ENCODE assay signal across 9 cellular contexts in genomic region chr2:159798376-159798724, GRCh38. TPM values are rescaled to one million over a fixed set of nuclear protein-coding genes. Genes with fewer than 3 reads are reported as not detected.
DNase-seq lines count a peak whose midpoint lies in the region; TF ChIP-seq lines count a peak whose summit lies in the region.
"Had no signal": no experiment of that assay in that cellular context is flagged by ENCODE, and none has a peak within 500 bp of the region (broad histone marks: within the 10 kb centered on the region; RNA-seq: fewer than 3 reads in every experiment).

No MANE protein-coding gene starts in this region.

- no peaks in the 10 kb centered on the region for H3K9me3 ChIP-seq in esophagus (ENCODE audit: control insufficient read depth in 2 of 2, insufficient read depth in 1 of 2, low read depth in 1 of 2, low read length in 1 of 2)
- H3K9me3 ChIP-seq in prostate gland, result no peaks in the 10 kb centered on the region

- H3K36me3 ChIP-seq in esophagus (ENCODE audit: control insufficient read depth in 2 of 2, insufficient read depth in 2 of 2, low read length in 1 of 2), result no peaks in the 10 kb centered on the region
- H3K36me3 ChIP-seq in prostate gland, result no peaks in the 10 kb centered on the region

- TF ChIP-seq POLR2A in prostate gland (IDR thresholded peaks at IDR 0.05), result no peak

- H3K4me3 ChIP-seq in GM12875 (ENCODE audit: low read depth, low read length) (peak overlapping the region; percentile 85), esophagus (ENCODE audit: low read depth in 1 of 2, low read length in 2 of 2) (peak overlapping the region; percentile 50 to 75), prostate gland (peak overlapping the region; percentile 50 to 68)

- DNase-seq in NCI-H82 treated with DMSO at 0.1 percent for 48 hours (lab: John Stamatoyannopoulos, UW; ENCODE audit: unreplicated experiment) (peak; percentile 42), prostate gland (ENCODE audit: low spot score) (no peak), posterior vena cava (ENCODE audit: low spot score) (no peak), SW480 (ENCODE audit: low spot score) (no peak)
- no peak for DNase-seq in activated CD4-positive, CD25-positive, alpha-beta regulatory T cell (lab: John Stamatoyannopoulos, UW)
- no peak for DNase-seq in activated effector memory CD4-positive, alpha-beta T cell treated with Interleukin-2 at 50 U/mL for 16 hours

- intact Hi-C loops in prostate gland (cut with DNase I) (loop anchor here (5.0 to 10.0 kb wide), 2 partner anchors 86 to 184 kb away; partner anchors contain the start of genes BAZ2B and MARCHF7), posterior vena cava (cut with DNase I) (no loop called here)

- no peak for TF ChIP-seq CTCF in GM12875 (IDR thresholded peaks at IDR 0.05; ENCODE audit: borderline replicate concordance, insufficient read depth, low read depth, low read length)
- no peak for TF ChIP-seq CTCF in prostate gland (IDR thresholded peaks at IDR 0.05)

- no peak overlapping the region for H3K27ac ChIP-seq in esophagus (ENCODE audit: low read depth in 2 of 2, low read length in 1 of 2)
- H3K27ac ChIP-seq in prostate gland, result peak overlapping the region; percentile 55 to 60
- H3K27ac ChIP-seq: KMS-11 had no signal

- peaks cover 0 to 7% of the 10 kb centered on the region in 2 donors for H3K4me1 ChIP-seq in esophagus (ENCODE audit: control insufficient read depth in 2 of 2, insufficient read depth in 2 of 2, low read length in 1 of 2)
- no peaks in the 10 kb centered on the region for H3K4me1 ChIP-seq in prostate gland (replicated peaks)

- H3K27me3 ChIP-seq in esophagus (ENCODE audit: control insufficient read depth in 1 of 2, insufficient read depth in 2 of 2, low read length in 2 of 2), result no peaks in the 10 kb centered on the region
- no peaks in the 10 kb centered on the region for H3K27me3 ChIP-seq in prostate gland (replicated peaks; ENCODE audit: insufficient read depth)

- 6 to 13% methylated on average over 9 of the region's 9 CpGs for WGBS in esophagus, 2 donors
- 6% methylated on average over 9 of the region's 9 CpGs for WGBS in prostate gland

RNA-seq across cellular contexts. Expression of gene CD302, which starts 0.3 kb away (rescaled TPM):
- 1 to 10 TPM; 2.4 to 3.8 TPM for polyA plus RNA-seq in esophagus
- total RNA-seq in prostate gland (10 to 100 TPM; 39.3 to 40.4 TPM), posterior vena cava (10 to 100 TPM; 52.4 to 65.2 TPM)

Comparison
In these comparisons a context has a peak if more than half of its experiments do, and no peak if none do; other contexts are left out.
1. H3K27ac ChIP-seq: peak in prostate gland (2 of 2); none in esophagus (0 of 2).
2. Peak in every context shown above with its lines, with median percentiles within 50 percentile points of each other: H3K4me3 ChIP-seq.